12 cellular contexts compared by ENCODE assay signal in genomic region chr2:18209934-18210639, GRCh38.
DNase-seq lines count a peak whose midpoint lies in the region; ATAC-seq, FAIRE-seq and TF ChIP-seq lines count a peak whose summit lies in the region.
"Had no signal": no experiment of that assay in that cellular context is flagged by ENCODE, and none has a peak within 500 bp of the region (broad histone marks: within the 10 kb centered on the region; RNA-seq: fewer than 3 reads in every experiment).

No MANE protein-coding gene starts in this region.

- 16% methylated on average over 4 of the region's 4 CpGs for WGBS in SK-N-SH (ENCODE audit: low lambda C conversion rate)

- H3K27ac ChIP-seq in SK-N-SH (ENCODE audit: low read depth in 2 of 2, low read length in 1 of 2): no peak overlapping the region

- H3K36me3 ChIP-seq in SK-N-SH (replicated peaks in 1 of 2; ENCODE audit: control insufficient read depth in 1 of 2, insufficient read depth in 2 of 2, low read length in 1 of 2): no peaks in the 10 kb centered on the region

- H4K20me1 ChIP-seq in SK-N-SH (ENCODE audit: insufficient read depth): no peaks in the 10 kb centered on the region

- DNase-seq in SK-N-SH (no peak), NCI-H82 (lab: John Stamatoyannopoulos, UW) (peak; percentile 99), urothelium cell line (ENCODE audit: low spot score) (peak; percentile 63), MV-4-11 (lab: John Stamatoyannopoulos, UW) (no peak), Ammon's horn (ENCODE audit: low spot score) (no peak)
- DNase-seq: activated CD4-positive, alpha-beta memory T cell treated with anti-CD3 and anti-CD28 coated beads for 36 hours; activated naive CD4-positive, alpha-beta T cell treated with anti-CD3 and anti-CD28 coated beads, Interleukin-2, amount 50 U/mL, for 16 hours; hypothalamus; NCI-H2171 had no signal

- peak; percentile 35 for FAIRE-seq in urothelium cell line (lab: Jason Lieb, UNC)

- CTCF ChIA-PET in SK-N-SH (lab: Yijun Ruan, JAX): interaction anchor here (0.6 to 3.0 kb wide), 4 partner anchors 32 to 358 kb away, joined by 3 to 8 read pairs (median 3); no protein-coding TSS in a partner anchor

- POLR2A ChIA-PET in SK-N-SH (lab: Yijun Ruan, JAX): no interaction called here

- H2AFZ ChIP-seq in SK-N-SH (ENCODE audit: low read depth): no peak overlapping the region

- H3F3A ChIP-seq in SK-N-SH (replicated peaks; ENCODE audit: insufficient read depth): no peaks in the 10 kb centered on the region

- ATAC-seq in SK-N-SH treated with all-trans-retinoic acid at 6 μM for 48 hours (no peak), esophagus mucosa (peak; percentile 99), GM19035 (IDR thresholded peaks at IDR 0.05; ENCODE audit: unreplicated experiment) (no peak)

- peaks cover 12% of the 10 kb centered on the region; the same call in 1 of the 2 replicates for H3K27me3 ChIP-seq in SK-N-SH (ENCODE audit: insufficient read depth)

- H3K79me2 ChIP-seq in SK-N-SH (ENCODE audit: insufficient read depth): no peaks in the 10 kb centered on the region

- no peak for TF ChIP-seq RAD21 in SK-N-SH (IDR thresholded peaks at IDR 0.05; ENCODE audit: low read length)

- H3K9me3 ChIP-seq in SK-N-SH: no peaks in the 10 kb centered on the region

- H3K4me3 ChIP-seq in SK-N-SH (ENCODE audit: low read depth in 2 of 2, low read length in 1 of 2): no peak overlapping the region

- no peaks in the 10 kb centered on the region for H3K9me2 ChIP-seq in SK-N-SH

- no peak overlapping the region for H3K9ac ChIP-seq in SK-N-SH

- no peak for TF ChIP-seq CTCF in SK-N-SH (IDR thresholded peaks at IDR 0.05)

- no peaks in the 10 kb centered on the region; a peak in 2 of 4 replicates for H3K4me1 ChIP-seq in SK-N-SH (ENCODE audit: control insufficient read depth in 1 of 2, insufficient read depth in 2 of 2, low read depth in 1 of 2, low read length in 1 of 2)

- no peak for TF ChIP-seq EP300 in SK-N-SH (IDR thresholded peaks at IDR 0.05; ENCODE audit: borderline replicate concordance in 1 of 2, low read depth in 1 of 2, low read length in 1 of 2)

- no peak overlapping the region for H3K4me2 ChIP-seq in SK-N-SH

TF ChIP-seq in SK-N-SH treated with all-trans-retinoic acid at 6 μM for 48 hours, 23 proteins besides CTCF, POLR2A, EP300 and RAD21:
- TF ChIP-seq ISL1 (CRISPR knock-in tag; IDR thresholded peaks at IDR 0.05) (0 out of 2 replicates have a peak, but pooled peaks have one; percentile 26), SNAI2 (CRISPR knock-in tag; IDR thresholded peaks at IDR 0.05) (no peak), TCF4 (CRISPR knock-in tag; IDR thresholded peaks at IDR 0.05; ENCODE audit: borderline replicate concordance) (peak; percentile 37; the same call in 1 of the 2 replicates)

TF ChIP-seq in SK-N-SH, 30 proteins besides CTCF, POLR2A, EP300 and RAD21:
- TF ChIP-seq CHD2 (IDR thresholded peaks at IDR 0.05; ENCODE audit: low read length, partially characterized antibody): no peak
- TF ChIP-seq FOXM1 (IDR thresholded peaks at IDR 0.05; ENCODE audit: low read depth): no peak
- no peak for TF ChIP-seq RCOR1 (IDR thresholded peaks at IDR 0.05; ENCODE audit: low read length)
- TF ChIP-seq MEF2A (IDR thresholded peaks at IDR 0.05; ENCODE audit: borderline replicate concordance, low read depth): no peak
- no peak for TF ChIP-seq JUND (IDR thresholded peaks at IDR 0.05)
- TF ChIP-seq FOXJ3 (CRISPR knock-in tag; IDR thresholded peaks at IDR 0.05): no peak
- no peak for TF ChIP-seq GABPA (IDR thresholded peaks at IDR 0.05; ENCODE audit: low read depth)
- no peak for TF ChIP-seq MXI1 (IDR thresholded peaks at IDR 0.05; ENCODE audit: low read depth, low read length)
- TF ChIP-seq PBX3 (IDR thresholded peaks at IDR 0.05): no peak

Comparison
In these comparisons a context has a peak if more than half of its experiments do, and no peak if none do; other contexts are left out.
1. DNase-seq: peak in NCI-H82 (single experiment) and urothelium cell line (single experiment); none in SK-N-SH (single experiment), MV-4-11 (single experiment) and Ammon's horn (single experiment).